13 cellular contexts compared by ENCODE assay signal in the genomic region with DNA sequence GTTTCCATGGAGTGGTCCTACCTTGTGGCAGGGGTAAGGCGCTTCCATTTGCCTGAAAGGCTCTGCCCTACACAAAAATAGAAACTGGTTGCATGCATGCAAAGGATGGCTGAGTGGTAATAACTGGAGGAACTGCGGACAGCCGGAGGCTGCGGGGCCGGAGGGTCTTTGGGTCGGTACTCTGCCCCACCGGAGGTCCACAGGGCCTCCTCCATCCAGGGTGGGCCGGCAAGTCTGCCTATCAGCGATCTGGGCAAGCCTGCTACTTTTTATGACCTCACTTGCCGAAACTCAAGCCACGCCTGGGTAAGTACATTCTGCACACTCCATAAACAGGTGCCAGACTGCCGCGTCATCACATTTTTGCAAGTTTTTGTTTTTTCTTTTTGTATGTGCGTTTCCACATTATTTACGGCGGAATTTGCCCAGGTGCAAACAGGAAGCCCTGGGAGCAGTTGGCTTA. TPM values are rescaled to one million over a fixed set of nuclear protein-coding genes. Genes with fewer than 3 reads are reported as not detected.
DNase-seq lines count a peak whose midpoint lies in the region; ATAC-seq, FAIRE-seq and TF ChIP-seq lines count a peak whose summit lies in the region.
"Had no signal": no experiment of that assay in that cellular context is flagged by ENCODE, and none has a peak within 500 bp of the region (broad histone marks: within the 10 kb centered on the region; RNA-seq: fewer than 3 reads in every experiment).

No MANE protein-coding gene starts in this region.

- H2AFZ ChIP-seq in KMS-11 (ENCODE audit: low read depth): peak overlapping the region; percentile 64
- peak overlapping the region; percentile 38 for H2AFZ ChIP-seq in smooth muscle cell (ENCODE audit: low read depth)

- DNase-seq in MCF 10A (ENCODE audit: unreplicated experiment) (no peak), left lobe of liver (ENCODE audit: low spot score) (peak; percentile 61), smooth muscle cell (lab: John Stamatoyannopoulos, UW; ENCODE audit: unreplicated experiment) (no peak), H54 (ENCODE audit: insufficient read length, low spot score) (no peak)
- DNase-seq in activated effector memory CD4-positive, alpha-beta T cell treated with Interleukin-2 at 50 U/mL for 16 hours: no peak
- no peak for DNase-seq in activated CD4-positive, alpha-beta T cell treated with anti-CD3 and anti-CD28 coated beads, Interleukin-2, amount 50 U/mL, for 48 hours
- DNase-seq: activated CD8-positive, alpha-beta T cell treated with anti-CD3 and anti-CD28 coated beads for 36 hours; GM23248; midbrain; stimulated activated CD4-positive, alpha-beta T cell treated with anti-CD3 and anti-CD28 coated beads, Interleukin-4, amount 100 ng/mL, for 4 hours had no signal

- CTCF ChIA-PET in MCF 10A (lab: Yijun Ruan, JAX): interaction anchor here (0.6 to 0.9 kb wide), 2 partner anchors 33 to 44 kb away, joined by 3 read pairs; no protein-coding TSS in a partner anchor

- peak overlapping the region; percentile 60 for H3K4me2 ChIP-seq in KMS-11
- H3K4me2 ChIP-seq in smooth muscle cell: peak overlapping the region; percentile 21

- peaks cover 21% of the 10 kb centered on the region for H3K4me1 Mint-ChIP-seq in MCF 10A (ENCODE audit: insufficient read depth, unreplicated experiment)

- peak overlapping the region; percentile 68 for H3K4me3 Mint-ChIP-seq in MCF 10A (ENCODE audit: unreplicated experiment)
- H3K4me3 Mint-ChIP-seq: activated CD8-positive, alpha-beta T cell treated with anti-CD3 and anti-CD28 coated beads for 36 hours had no signal

- H3K27ac ChIP-seq in KMS-11: peak overlapping the region; percentile 90
- H3K27ac ChIP-seq in smooth muscle cell (ENCODE audit: low read depth): no peak overlapping the region
- H3K27ac ChIP-seq: GM23248 had no signal

- TF ChIP-seq CTCF in KMS-11 (conservative IDR thresholded peaks at IDR 0.05; ENCODE audit: low read depth, low read length): no peak
- TF ChIP-seq CTCF in MCF 10A (IDR thresholded peaks at IDR 0.05; ENCODE audit: unreplicated experiment): no peak
- TF ChIP-seq CTCF in smooth muscle cell (IDR thresholded peaks at IDR 0.05; ENCODE audit: borderline replicate concordance, insufficient read depth, poor library complexity, severe bottlenecking): no peak

- H3K9me3 Mint-ChIP-seq in MCF 10A (ENCODE audit: unreplicated experiment): no peaks in the 10 kb centered on the region

- FAIRE-seq in H54 (lab: Jason Lieb, UNC): no peak
- FAIRE-seq: GM18507 had no signal

- ATAC-seq in left lobe of liver: peak; percentile 72
- ATAC-seq in HG02884 (IDR thresholded peaks at IDR 0.05; ENCODE audit: unreplicated experiment): no peak
- ATAC-seq: activated CD8-positive, alpha-beta T cell treated with anti-CD3 and anti-CD28 coated beads for 36 hours had no signal

- intact Hi-C loops in MCF 10A (cut with micrococcal nuclease): no loop called here

- H3K27me3 ChIP-seq in KMS-11 (ENCODE audit: insufficient read depth, low read depth) (no peaks in the 10 kb centered on the region), smooth muscle cell (ENCODE audit: low read depth) (no peaks in the 10 kb centered on the region)

- H3F3A ChIP-seq in smooth muscle cell (ENCODE audit: low read depth): no peaks in the 10 kb centered on the region

- no peaks in the 10 kb centered on the region for H4K20me1 ChIP-seq in KMS-11 (ENCODE audit: insufficient read depth)
- no peaks in the 10 kb centered on the region for H4K20me1 ChIP-seq in smooth muscle cell (ENCODE audit: low read depth)

- WGBS in smooth muscle cell (ENCODE audit: low lambda C conversion rate): 77% methylated on average over 16 of the region's 16 CpGs

- H3K9ac ChIP-seq in KMS-11: peak overlapping the region; percentile 92
- no peak overlapping the region for H3K9ac ChIP-seq in smooth muscle cell (ENCODE audit: low read depth)
- H3K9ac ChIP-seq: GM23248 had no signal

- H3K79me2 ChIP-seq in KMS-11 (ENCODE audit: insufficient read depth, low read depth) (no peaks in the 10 kb centered on the region), smooth muscle cell (ENCODE audit: low read depth) (no peaks in the 10 kb centered on the region)

- H3K27me3 Mint-ChIP-seq in MCF 10A (ENCODE audit: insufficient read depth, unreplicated experiment): no peaks in the 10 kb centered on the region

- no TSS peak for BruUV-seq in MCF 10A (replicated peaks; lab: Mats Ljungman, UMichigan)

- H3K36me3 Mint-ChIP-seq in MCF 10A (ENCODE audit: insufficient read depth, unreplicated experiment): no peaks in the 10 kb centered on the region

- no peaks in the 10 kb centered on the region for H3K9me3 ChIP-seq in smooth muscle cell (replicated peaks; ENCODE audit: low read depth)

- no peak for TF ChIP-seq POLR2A in H54 (IDR thresholded peaks at IDR 0.05; ENCODE audit: low read depth, low read length)

- peak overlapping the region; percentile 86 for H3K27ac Mint-ChIP-seq in MCF 10A (ENCODE audit: low read depth, unreplicated experiment)
- H3K27ac Mint-ChIP-seq: activated CD8-positive, alpha-beta T cell treated with anti-CD3 and anti-CD28 coated beads for 36 hours had no signal

- no peak overlapping the region for H3K4me3 ChIP-seq in KMS-11 (IDR thresholded peaks at IDR 0.05; ENCODE audit: insufficient read depth, low read depth, low read length)
- H3K4me3 ChIP-seq in smooth muscle cell: peak overlapping the region; percentile 11
- H3K4me3 ChIP-seq: GM23248 had no signal

- POLR2A ChIA-PET in MCF 10A (lab: Yijun Ruan, JAX): interaction anchor here (1.0 to 2.7 kb wide), 11 partner anchors 21 to 107 kb away, joined by 3 to 15 read pairs (median 10); partner anchors contain the start of genes ATE1 and NSMCE4A

- H3K4me1 ChIP-seq in KMS-11 (ENCODE audit: low read depth, poor library complexity, severe bottlenecking) (peaks cover 14% of the 10 kb centered on the region), smooth muscle cell (ENCODE audit: low read depth) (peaks cover 25% of the 10 kb centered on the region)

- H3K36me3 ChIP-seq in KMS-11 (ENCODE audit: insufficient read depth) (no peaks in the 10 kb centered on the region), smooth muscle cell (ENCODE audit: low read depth) (no peaks in the 10 kb centered on the region)

RNA-seq across cellular contexts. Expression of gene TACC2, which starts 30.0 kb away (rescaled TPM):
- total RNA-seq in MCF 10A (2022): 66.8 and 89.0 TPM in 2 replicates
- 21.5 TPM for total RNA-seq in left lobe of liver
- total RNA-seq in smooth muscle cell: 2.1 and 7.6 TPM in 2 replicates
- 2.8 and 6.6 TPM in 2 replicates for polyA plus RNA-seq in smooth muscle cell
- total RNA-seq: activated CD8-positive, alpha-beta T cell treated with anti-CD3 and anti-CD28 coated beads for 36 hours had no signal

RNA-seq across cellular contexts. Expression of gene NSMCE4A, which starts 44.0 kb away (rescaled TPM):
- total RNA-seq in MCF 10A (2022) (24.5 and 30.2 TPM in 2 replicates), left lobe of liver (31.6 TPM), smooth muscle cell (29.1 and 35.3 TPM in 2 replicates)
- polyA plus RNA-seq in smooth muscle cell: 20.4 and 24.7 TPM in 2 replicates
